In the genomic region with DNA sequence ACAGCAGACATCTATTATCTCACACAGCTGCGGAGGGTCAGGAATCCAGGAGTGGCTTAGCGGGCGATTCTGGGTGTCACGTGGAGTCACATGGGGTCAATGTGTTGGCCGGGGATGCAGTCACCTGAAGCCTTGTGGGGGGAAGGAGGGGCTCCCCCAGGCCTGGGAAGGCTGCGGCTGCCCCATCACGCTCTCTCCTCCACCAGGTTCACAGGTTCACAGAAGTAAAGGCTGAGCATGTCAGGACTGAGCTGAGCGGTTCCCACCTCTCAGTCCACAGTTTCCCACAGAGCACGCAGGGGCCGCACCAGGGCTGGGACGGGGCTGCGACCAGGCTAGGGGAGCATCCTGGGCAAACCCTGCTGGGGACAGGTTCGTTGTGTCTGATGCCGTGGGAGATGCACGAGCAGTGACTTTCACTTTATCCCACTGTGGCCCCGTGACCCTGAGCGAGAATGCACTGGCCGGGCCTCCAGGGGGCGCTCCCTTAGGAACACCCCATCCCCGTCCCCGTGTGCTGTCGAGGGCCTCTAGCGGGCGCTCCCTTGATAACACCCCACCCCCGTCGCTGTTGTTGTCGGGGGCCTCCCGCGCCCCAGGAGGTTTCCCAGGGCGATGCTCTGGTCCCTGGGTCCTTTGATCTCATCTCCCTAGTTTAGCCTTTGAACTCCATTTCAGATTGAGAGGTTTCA, we compare ENCODE assay signal across 8 cellular contexts.
A peak's percentile ranks its signal among the peaks of the same experiment; 100 is the strongest.
DNase-seq lines count a peak whose midpoint lies in the region; ATAC-seq and TF ChIP-seq lines count a peak whose summit lies in the region.

No MANE protein-coding gene starts in this region.

- ATAC-seq in HG02623 (IDR thresholded peaks at IDR 0.05; ENCODE audit: unreplicated experiment), result peak; percentile 70

- DNase-seq in NCI-H1436 (lab: John Stamatoyannopoulos, UW), result peak; percentile 3
- DNase-seq in NCI-H1436 treated with DMSO at 0.1 percent for 48 hours (lab: John Stamatoyannopoulos, UW), result no peak
- peak; percentile 68 for DNase-seq in NCI-H1092 treated with DMSO at 0.1 percent for 48 hours (lab: John Stamatoyannopoulos, UW)
- DNase-seq in activated CD4-positive, alpha-beta T cell treated with anti-CD3 and anti-CD28 coated beads, Interleukin-2, amount 10 ng/mL, durations not matched to agents 7 days and 5 days, result peak; percentile 94
- peak in 9 of 10 donors; percentile 70 to 84 (median 79) for DNase-seq in dorsolateral prefrontal cortex
- DNase-seq in lung microvascular endothelial cell (ENCODE audit: low read depth in 2 of 2), result peak; percentile 72 to 90
- peak; percentile 82 for DNase-seq in stimulated activated CD8-positive, alpha-beta memory T cell treated with anti-CD3 and anti-CD28 coated beads, Interleukin-12 subunit alpha, Interleukin-12 subunit beta, amount 100 ng/mL, for 1 hour (ENCODE audit: low read depth)

- peak overlapping the region; percentile 21 to 69 (median 50) for H3K4me3 ChIP-seq in dorsolateral prefrontal cortex

- no peaks in the 10 kb centered on the region for H3K27me3 Mint-ChIP-seq in activated CD4-positive, alpha-beta T cell treated with anti-CD3 and anti-CD28 coated beads, Interleukin-2, amount 10 ng/mL, durations not matched to agents 7 days and 5 days

- H3K4me3 Mint-ChIP-seq in activated CD4-positive, alpha-beta T cell treated with anti-CD3 and anti-CD28 coated beads, Interleukin-2, amount 10 ng/mL, durations not matched to agents 7 days and 5 days, result peak overlapping the region; percentile 78

- TF ChIP-seq CTCF in dorsolateral prefrontal cortex (IDR thresholded peaks at IDR 0.05 in 54 of 56, conservative IDR thresholded peaks at IDR 0.05 in 2 of 56; ENCODE audit: low read depth in 1 of 56, partially characterized antibody in 56 of 56), result peak; percentile 54 to 99 (median 93)

- intact Hi-C loops in dorsolateral prefrontal cortex (cut with DNase I), result loop anchor here (2.0 to 10.0 kb wide), 5 partner anchors 46 to 128 kb away; a partner anchor contains a TSS

- H3K27me3 ChIP-seq in dorsolateral prefrontal cortex, result no peaks in the 10 kb centered on the region

- H3K27ac ChIP-seq in dorsolateral prefrontal cortex, result peak overlapping the region in 19 of 59 donors; percentile 8 to 81 (median 46)

- peaks cover 3% of the 10 kb centered on the region for H3K36me3 Mint-ChIP-seq in activated CD4-positive, alpha-beta T cell treated with anti-CD3 and anti-CD28 coated beads, Interleukin-2, amount 10 ng/mL, durations not matched to agents 7 days and 5 days (ENCODE audit: low read depth)

- peaks cover 19% of the 10 kb centered on the region for H3K4me1 Mint-ChIP-seq in activated CD4-positive, alpha-beta T cell treated with anti-CD3 and anti-CD28 coated beads, Interleukin-2, amount 10 ng/mL, durations not matched to agents 7 days and 5 days

- no peaks in the 10 kb centered on the region for H3K9me3 Mint-ChIP-seq in activated CD4-positive, alpha-beta T cell treated with anti-CD3 and anti-CD28 coated beads, Interleukin-2, amount 10 ng/mL, durations not matched to agents 7 days and 5 days

- POLR2A ChIA-PET in activated CD4-positive, alpha-beta T cell treated with anti-CD3 and anti-CD28 coated beads, Interleukin-2, amount 10 ng/mL, durations not matched to agents 7 days and 5 days (lab: Charles Lee), result interaction anchor here (0.6 kb wide), 1 partner anchor 192 kb away, joined by 3 read pairs; no protein-coding TSS in a partner anchor

- peak overlapping the region; percentile 84 for H3K27ac Mint-ChIP-seq in activated CD4-positive, alpha-beta T cell treated with anti-CD3 and anti-CD28 coated beads, Interleukin-2, amount 10 ng/mL, durations not matched to agents 7 days and 5 days

- CTCF ChIA-PET in activated CD4-positive, alpha-beta T cell treated with anti-CD3 and anti-CD28 coated beads, Interleukin-2, amount 10 ng/mL, durations not matched to agents 7 days and 5 days (lab: Charles Lee), result interaction anchor here (0.6 to 1.4 kb wide), 9 partner anchors 9 to 150 kb away, joined by 3 to 4 read pairs (median 3); a partner anchor contains a TSS
